In the genomic region with DNA sequence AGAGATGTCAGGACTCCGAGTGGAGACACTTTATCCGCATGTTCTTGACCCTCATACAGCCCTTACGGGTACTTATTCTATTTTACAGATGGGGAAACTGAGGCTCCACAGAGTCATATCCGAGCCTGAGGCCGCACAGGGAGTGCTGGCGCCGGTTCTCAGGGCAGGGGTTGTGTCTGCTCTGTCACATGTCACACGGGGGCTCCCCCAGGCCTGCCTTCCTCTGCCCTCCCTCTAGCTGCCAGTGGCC, we compare ENCODE assay signal across 1 cellular context.
A peak's percentile ranks its signal among the peaks of the same experiment; 100 is the strongest.
TF ChIP-seq lines count a peak whose summit lies in the region.

No MANE protein-coding gene starts in this region.

TF ChIP-seq in HepG2, 621 proteins besides CTCF, POLR2A, EP300 and RAD21 (continued from another document and continues in another):
- TF ChIP-seq ZFP41 (CRISPR knock-in tag; IDR thresholded peaks at IDR 0.05; ENCODE audit: borderline replicate concordance) (no peak), POLR2AphosphoS5 (IDR thresholded peaks at IDR 0.05; ENCODE audit: low read depth, low read length) (no peak), FOXK1 (CRISPR knock-in tag; IDR thresholded peaks at IDR 0.05; ENCODE audit: borderline replicate concordance, low read depth) (0 out of 2 replicates have a peak, but pooled peaks have one; percentile 6), POLR2AphosphoS2 (IDR thresholded peaks at IDR 0.05; ENCODE audit: low read depth, low read length) (no peak), RELA (CRISPR knock-in tag; IDR thresholded peaks at IDR 0.05) (no peak), ZNF883 (CRISPR knock-in tag; IDR thresholded peaks at IDR 0.05; ENCODE audit: not compliant biosample characterization) (no peak), SUZ12 (IDR thresholded peaks at IDR 0.05; ENCODE audit: low read depth, low read length) (no peak), ESRRA (CRISPR knock-in tag; IDR thresholded peaks at IDR 0.05; ENCODE audit: low read depth) (no peak), ZNF660 (CRISPR knock-in tag; IDR thresholded peaks at IDR 0.05; ENCODE audit: borderline replicate concordance, low read depth) (no peak), MIER3 (CRISPR knock-in tag; IDR thresholded peaks at IDR 0.05; ENCODE audit: borderline replicate concordance) (no peak), ZNF572 (CRISPR knock-in tag; IDR thresholded peaks at IDR 0.05) (no peak), NFYB (CRISPR knock-in tag; IDR thresholded peaks at IDR 0.05) (no peak), BCL6 (CRISPR knock-in tag; IDR thresholded peaks at IDR 0.05) (no peak), SIX4 (CRISPR knock-in tag; IDR thresholded peaks at IDR 0.05) (no peak), HOXD1 (CRISPR knock-in tag; IDR thresholded peaks at IDR 0.05) (no peak), ZNF616 (CRISPR knock-in tag; IDR thresholded peaks at IDR 0.05; ENCODE audit: low read depth) (no peak), PRPF4 (IDR thresholded peaks at IDR 0.05; ENCODE audit: low read depth, low read length, poor library complexity, severe bottlenecking) (no peak), SAFB2 (CRISPR knock-in tag; IDR thresholded peaks at IDR 0.05; ENCODE audit: borderline replicate concordance, low read depth) (no peak), SAP130 (CRISPR knock-in tag; IDR thresholded peaks at IDR 0.05; ENCODE audit: low read depth) (no peak), KAT8 (CRISPR knock-in tag; IDR thresholded peaks at IDR 0.05) (0 out of 2 replicates have a peak, but pooled peaks have one; percentile 6), ZNF558 (CRISPR knock-in tag; IDR thresholded peaks at IDR 0.05; ENCODE audit: borderline replicate concordance) (no peak), ZNF496 (CRISPR knock-in tag; IDR thresholded peaks at IDR 0.05; ENCODE audit: insufficient replicate concordance) (no peak), TGIF2 (CRISPR knock-in tag; IDR thresholded peaks at IDR 0.05) (no peak), ZNF225 (CRISPR knock-in tag; IDR thresholded peaks at IDR 0.05) (0 out of 2 replicates have a peak, but pooled peaks have one; percentile 11), ARHGAP35 (CRISPR knock-in tag; IDR thresholded peaks at IDR 0.05; ENCODE audit: borderline replicate concordance) (no peak), SKI (IDR thresholded peaks at IDR 0.05; ENCODE audit: partially characterized antibody) (no peak), HDAC1 (CRISPR knock-in tag; IDR thresholded peaks at IDR 0.05) (no peak), RBFOX2 (IDR thresholded peaks at IDR 0.05; ENCODE audit: low read depth, low read length) (no peak)
- TF ChIP-seq, protein P1, sequence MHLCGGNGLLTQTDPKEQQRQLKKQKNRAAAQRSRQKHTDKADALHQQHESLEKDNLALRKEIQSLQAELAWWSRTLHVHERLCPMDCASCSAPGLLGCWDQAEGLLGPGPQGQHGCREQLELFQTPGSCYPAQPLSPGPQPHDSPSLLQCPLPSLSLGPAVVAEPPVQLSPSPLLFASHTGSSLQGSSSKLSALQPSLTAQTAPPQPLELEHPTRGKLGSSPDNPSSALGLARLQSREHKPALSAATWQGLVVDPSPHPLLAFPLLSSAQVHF (CRISPR knock-in tag; IDR thresholded peaks at IDR 0.05) = no peak
- TF ChIP-seq, protein P2, sequence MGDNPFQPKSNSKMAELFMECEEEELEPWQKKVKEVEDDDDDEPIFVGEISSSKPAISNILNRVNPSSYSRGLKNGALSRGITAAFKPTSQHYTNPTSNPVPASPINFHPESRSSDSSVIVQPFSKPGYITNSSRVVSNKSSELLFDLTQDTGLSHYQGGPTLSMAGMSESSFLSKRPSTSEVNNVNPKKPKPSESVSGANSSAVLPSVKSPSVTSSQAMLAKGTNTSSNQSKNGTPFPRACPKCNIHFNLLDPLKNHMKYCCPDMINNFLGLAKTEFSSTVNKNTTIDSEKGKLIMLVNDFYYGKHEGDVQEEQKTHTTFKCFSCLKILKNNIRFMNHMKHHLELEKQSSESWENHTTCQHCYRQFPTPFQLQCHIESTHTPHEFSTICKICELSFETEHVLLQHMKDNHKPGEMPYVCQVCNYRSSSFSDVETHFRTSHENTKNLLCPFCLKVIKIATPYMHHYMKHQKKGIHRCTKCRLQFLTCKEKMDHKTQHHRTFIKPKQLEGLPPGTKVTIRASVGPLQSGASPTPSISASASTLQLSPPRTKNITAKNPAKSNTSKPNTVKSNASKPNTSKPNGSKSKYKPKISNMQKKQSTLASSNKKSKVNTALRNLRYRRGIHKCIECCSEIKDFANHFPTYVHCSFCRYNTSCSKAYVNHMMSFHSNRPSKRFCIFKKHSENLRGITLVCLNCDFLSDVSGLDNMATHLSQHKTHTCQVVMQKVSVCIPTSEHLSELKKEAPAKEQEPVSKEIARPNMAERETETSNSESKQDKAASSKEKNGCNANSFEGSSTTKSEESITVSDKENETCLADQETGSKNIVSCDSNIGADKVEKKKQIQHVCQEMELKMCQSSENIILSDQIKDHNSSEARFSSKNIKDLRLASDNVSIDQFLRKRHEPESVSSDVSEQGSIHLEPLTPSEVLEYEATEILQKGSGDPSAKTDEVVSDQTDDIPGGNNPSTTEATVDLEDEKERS (CRISPR knock-in tag; IDR thresholded peaks at IDR 0.05) = no peak
- TF ChIP-seq, protein P3, sequence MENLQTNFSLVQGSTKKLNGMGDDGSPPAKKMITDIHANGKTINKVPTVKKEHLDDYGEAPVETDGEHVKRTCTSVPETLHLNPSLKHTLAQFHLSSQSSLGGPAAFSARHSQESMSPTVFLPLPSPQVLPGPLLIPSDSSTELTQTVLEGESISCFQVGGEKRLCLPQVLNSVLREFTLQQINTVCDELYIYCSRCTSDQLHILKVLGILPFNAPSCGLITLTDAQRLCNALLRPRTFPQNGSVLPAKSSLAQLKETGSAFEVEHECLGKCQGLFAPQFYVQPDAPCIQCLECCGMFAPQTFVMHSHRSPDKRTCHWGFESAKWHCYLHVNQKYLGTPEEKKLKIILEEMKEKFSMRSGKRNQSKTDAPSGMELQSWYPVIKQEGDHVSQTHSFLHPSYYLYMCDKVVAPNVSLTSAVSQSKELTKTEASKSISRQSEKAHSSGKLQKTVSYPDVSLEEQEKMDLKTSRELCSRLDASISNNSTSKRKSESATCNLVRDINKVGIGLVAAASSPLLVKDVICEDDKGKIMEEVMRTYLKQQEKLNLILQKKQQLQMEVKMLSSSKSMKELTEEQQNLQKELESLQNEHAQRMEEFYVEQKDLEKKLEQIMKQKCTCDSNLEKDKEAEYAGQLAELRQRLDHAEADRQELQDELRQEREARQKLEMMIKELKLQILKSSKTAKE (CRISPR knock-in tag; IDR thresholded peaks at IDR 0.05; ENCODE audit: borderline replicate concordance) = no peak
- TF ChIP-seq, protein P4, sequence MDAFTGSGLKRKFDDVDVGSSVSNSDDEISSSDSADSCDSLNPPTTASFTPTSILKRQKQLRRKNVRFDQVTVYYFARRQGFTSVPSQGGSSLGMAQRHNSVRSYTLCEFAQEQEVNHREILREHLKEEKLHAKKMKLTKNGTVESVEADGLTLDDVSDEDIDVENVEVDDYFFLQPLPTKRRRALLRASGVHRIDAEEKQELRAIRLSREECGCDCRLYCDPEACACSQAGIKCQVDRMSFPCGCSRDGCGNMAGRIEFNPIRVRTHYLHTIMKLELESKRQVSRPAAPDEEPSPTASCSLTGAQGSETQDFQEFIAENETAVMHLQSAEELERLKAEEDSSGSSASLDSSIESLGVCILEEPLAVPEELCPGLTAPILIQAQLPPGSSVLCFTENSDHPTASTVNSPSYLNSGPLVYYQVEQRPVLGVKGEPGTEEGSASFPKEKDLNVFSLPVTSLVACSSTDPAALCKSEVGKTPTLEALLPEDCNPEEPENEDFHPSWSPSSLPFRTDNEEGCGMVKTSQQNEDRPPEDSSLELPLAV (CRISPR knock-in tag; conservative IDR thresholded peaks at IDR 0.05; ENCODE audit: low read depth) = no peak
- TF ChIP-seq, protein P5, sequence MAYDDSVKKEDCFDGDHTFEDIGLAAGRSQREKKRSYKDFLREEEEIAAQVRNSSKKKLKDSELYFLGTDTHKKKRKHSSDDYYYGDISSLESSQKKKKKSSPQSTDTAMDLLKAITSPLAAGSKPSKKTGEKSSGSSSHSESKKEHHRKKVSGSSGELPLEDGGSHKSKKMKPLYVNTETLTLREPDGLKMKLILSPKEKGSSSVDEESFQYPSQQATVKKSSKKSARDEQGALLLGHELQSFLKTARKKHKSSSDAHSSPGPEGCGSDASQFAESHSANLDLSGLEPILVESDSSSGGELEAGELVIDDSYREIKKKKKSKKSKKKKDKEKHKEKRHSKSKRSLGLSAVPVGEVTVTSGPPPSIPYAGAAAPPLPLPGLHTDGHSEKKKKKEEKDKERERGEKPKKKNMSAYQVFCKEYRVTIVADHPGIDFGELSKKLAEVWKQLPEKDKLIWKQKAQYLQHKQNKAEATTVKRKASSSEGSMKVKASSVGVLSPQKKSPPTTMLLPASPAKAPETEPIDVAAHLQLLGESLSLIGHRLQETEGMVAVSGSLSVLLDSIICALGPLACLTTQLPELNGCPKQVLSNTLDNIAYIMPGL (CRISPR knock-in tag; IDR thresholded peaks at IDR 0.05; ENCODE audit: borderline replicate concordance in 1 of 2, low read depth in 1 of 2) = 0 out of 4 replicates have a peak, but pooled peaks of 1 of the 2 experiments have one; percentile 0
- TF ChIP-seq, protein P6, sequence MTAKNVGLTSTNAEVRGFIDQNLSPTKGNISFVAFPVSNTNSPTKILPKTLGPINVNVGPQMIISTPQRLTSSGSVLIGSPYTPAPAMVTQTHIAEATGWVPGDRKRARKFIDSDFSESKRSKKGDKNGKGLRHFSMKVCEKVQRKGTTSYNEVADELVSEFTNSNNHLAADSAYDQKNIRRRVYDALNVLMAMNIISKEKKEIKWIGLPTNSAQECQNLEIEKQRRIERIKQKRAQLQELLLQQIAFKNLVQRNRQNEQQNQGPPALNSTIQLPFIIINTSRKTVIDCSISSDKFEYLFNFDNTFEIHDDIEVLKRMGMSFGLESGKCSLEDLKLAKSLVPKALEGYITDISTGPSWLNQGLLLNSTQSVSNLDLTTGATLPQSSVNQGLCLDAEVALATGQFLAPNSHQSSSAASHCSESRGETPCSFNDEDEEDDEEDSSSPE (CRISPR knock-in tag; IDR thresholded peaks at IDR 0.05) = no peak; the same call in 1 of the 2 replicates
- TF ChIP-seq, protein P7, sequence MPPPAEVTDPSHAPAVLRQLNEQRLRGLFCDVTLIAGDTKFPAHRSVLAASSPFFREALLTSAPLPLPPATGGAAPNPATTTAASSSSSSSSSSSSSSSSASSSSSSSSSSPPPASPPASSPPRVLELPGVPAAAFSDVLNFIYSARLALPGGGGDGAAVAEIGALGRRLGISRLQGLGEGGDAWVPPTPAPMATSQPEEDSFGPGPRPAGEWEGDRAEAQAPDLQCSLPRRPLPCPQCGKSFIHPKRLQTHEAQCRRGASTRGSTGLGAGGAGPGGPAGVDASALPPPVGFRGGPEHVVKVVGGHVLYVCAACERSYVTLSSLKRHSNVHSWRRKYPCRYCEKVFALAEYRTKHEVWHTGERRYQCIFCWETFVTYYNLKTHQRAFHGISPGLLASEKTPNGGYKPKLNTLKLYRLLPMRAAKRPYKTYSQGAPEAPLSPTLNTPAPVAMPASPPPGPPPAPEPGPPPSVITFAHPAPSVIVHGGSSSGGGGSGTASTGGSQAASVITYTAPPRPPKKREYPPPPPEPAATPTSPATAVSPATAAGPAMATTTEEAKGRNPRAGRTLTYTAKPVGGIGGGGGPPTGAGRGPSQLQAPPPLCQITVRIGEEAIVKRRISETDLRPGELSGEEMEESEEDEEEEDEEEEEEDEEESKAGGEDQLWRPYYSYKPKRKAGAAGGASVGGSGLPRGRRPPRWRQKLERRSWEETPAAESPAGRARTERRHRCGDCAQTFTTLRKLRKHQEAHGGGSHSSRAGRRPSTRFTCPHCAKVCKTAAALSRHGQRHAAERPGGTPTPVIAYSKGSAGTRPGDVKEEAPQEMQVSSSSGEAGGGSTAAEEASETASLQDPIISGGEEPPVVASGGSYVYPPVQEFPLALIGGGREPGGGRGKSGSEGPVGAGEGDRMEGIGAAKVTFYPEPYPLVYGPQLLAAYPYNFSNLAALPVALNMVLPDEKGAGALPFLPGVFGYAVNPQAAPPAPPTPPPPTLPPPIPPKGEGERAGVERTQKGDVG (CRISPR knock-in tag; IDR thresholded peaks at IDR 0.05; ENCODE audit: borderline replicate concordance) = no peak
- TF ChIP-seq, protein P8, sequence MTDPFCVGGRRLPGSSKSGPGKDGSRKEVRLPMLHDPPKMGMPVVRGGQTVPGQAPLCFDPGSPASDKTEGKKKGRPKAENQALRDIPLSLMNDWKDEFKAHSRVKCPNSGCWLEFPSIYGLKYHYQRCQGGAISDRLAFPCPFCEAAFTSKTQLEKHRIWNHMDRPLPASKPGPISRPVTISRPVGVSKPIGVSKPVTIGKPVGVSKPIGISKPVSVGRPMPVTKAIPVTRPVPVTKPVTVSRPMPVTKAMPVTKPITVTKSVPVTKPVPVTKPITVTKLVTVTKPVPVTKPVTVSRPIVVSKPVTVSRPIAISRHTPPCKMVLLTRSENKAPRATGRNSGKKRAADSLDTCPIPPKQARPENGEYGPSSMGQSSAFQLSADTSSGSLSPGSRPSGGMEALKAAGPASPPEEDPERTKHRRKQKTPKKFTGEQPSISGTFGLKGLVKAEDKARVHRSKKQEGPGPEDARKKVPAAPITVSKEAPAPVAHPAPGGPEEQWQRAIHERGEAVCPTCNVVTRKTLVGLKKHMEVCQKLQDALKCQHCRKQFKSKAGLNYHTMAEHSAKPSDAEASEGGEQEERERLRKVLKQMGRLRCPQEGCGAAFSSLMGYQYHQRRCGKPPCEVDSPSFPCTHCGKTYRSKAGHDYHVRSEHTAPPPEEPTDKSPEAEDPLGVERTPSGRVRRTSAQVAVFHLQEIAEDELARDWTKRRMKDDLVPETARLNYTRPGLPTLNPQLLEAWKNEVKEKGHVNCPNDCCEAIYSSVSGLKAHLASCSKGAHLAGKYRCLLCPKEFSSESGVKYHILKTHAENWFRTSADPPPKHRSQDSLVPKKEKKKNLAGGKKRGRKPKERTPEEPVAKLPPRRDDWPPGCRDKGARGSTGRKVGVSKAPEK (CRISPR knock-in tag; IDR thresholded peaks at IDR 0.05; ENCODE audit: borderline replicate concordance) = no peak
- TF ChIP-seq, protein P9, sequence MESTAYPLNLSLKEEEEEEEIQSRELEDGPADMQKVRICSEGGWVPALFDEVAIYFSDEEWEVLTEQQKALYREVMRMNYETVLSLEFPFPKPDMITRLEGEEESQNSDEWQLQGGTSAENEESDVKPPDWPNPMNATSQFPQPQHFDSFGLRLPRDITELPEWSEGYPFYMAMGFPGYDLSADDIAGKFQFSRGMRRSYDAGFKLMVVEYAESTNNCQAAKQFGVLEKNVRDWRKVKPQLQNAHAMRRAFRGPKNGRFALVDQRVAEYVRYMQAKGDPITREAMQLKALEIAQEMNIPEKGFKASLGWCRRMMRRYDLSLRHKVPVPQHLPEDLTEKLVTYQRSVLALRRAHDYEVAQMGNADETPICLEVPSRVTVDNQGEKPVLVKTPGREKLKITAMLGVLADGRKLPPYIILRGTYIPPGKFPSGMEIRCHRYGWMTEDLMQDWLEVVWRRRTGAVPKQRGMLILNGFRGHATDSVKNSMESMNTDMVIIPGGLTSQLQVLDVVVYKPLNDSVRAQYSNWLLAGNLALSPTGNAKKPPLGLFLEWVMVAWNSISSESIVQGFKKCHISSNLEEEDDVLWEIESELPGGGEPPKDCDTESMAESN (CRISPR knock-in tag; conservative IDR thresholded peaks at IDR 0.05) = no peak
- TF ChIP-seq, protein P10, sequence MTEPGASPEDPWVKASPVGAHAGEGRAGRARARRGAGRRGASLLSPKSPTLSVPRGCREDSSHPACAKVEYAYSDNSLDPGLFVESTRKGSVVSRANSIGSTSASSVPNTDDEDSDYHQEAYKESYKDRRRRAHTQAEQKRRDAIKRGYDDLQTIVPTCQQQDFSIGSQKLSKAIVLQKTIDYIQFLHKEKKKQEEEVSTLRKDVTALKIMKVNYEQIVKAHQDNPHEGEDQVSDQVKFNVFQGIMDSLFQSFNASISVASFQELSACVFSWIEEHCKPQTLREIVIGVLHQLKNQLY (CRISPR knock-in tag; IDR thresholded peaks at IDR 0.05) = no peak
